ENCODE assay signal across 25 cellular contexts in genomic region chr2:187075106-187076070, GRCh38.
A peak's percentile ranks its signal among the peaks of the same experiment; 100 is the strongest.
DNase-seq lines count a peak whose midpoint lies in the region; ATAC-seq, FAIRE-seq and TF ChIP-seq lines count a peak whose summit lies in the region.
"Had no signal": no experiment of that assay in that cellular context is flagged by ENCODE, and none has a peak within 500 bp of the region (broad histone marks: within the 10 kb centered on the region; RNA-seq: fewer than 3 reads in every experiment).

No MANE protein-coding gene starts in this region.

- no TSS peak for BruUV-seq in K562 (replicated peaks; lab: Mats Ljungman, UMichigan)

- no peak overlapping the region for H2AFZ ChIP-seq in K562 (ENCODE audit: low read depth, low read length)

- no peaks in the 10 kb centered on the region for H3K36me3 Mint-ChIP-seq in HFFc6 (ENCODE audit: low read depth)
- H3K36me3 Mint-ChIP-seq: activated naive CD4-positive, alpha-beta T cell treated with anti-CD3 and anti-CD28 coated beads, Interleukin-2, amount 50 U/mL, for 72 hours; naive thymus-derived CD8-positive, alpha-beta T cell had no signal

- no peaks in the 10 kb centered on the region for H3K4me1 Mint-ChIP-seq in HFFc6 (ENCODE audit: low read depth)
- H3K4me1 Mint-ChIP-seq: B cell; naive thymus-derived CD8-positive, alpha-beta T cell had no signal

- H3K27me3 ChIP-seq in K562 (ENCODE audit: control insufficient read depth in 2 of 2, insufficient read depth in 2 of 2, low read length in 2 of 2) (no peaks in the 10 kb centered on the region), right cardiac atrium (ENCODE audit: control insufficient read depth, insufficient read depth) (no peaks in the 10 kb centered on the region), transverse colon (no peaks in the 10 kb centered on the region)
- H3K27me3 ChIP-seq: MG63 had no signal

- POLR2A ChIA-PET in K562 (lab: Yijun Ruan, JAX): interaction anchor here (0.6 kb wide), 1 partner anchor 12 kb away, joined by 3 read pairs; no protein-coding TSS in a partner anchor

- H3K9me3 Mint-ChIP-seq in HFFc6: no peaks in the 10 kb centered on the region
- H3K9me3 Mint-ChIP-seq: activated T-cell treated with anti-CD3 and anti-CD28 coated beads, Interleukin-2, amount 50 U/mL, for 4 hours had no signal

- H3K27me3 Mint-ChIP-seq in HFFc6 (ENCODE audit: insufficient read depth): no peaks in the 10 kb centered on the region; the same call in 1 of the 2 replicates
- H3K27me3 Mint-ChIP-seq: B cell; naive thymus-derived CD8-positive, alpha-beta T cell had no signal

- H3K27ac ChIP-seq in K562 (ENCODE audit: extremely low read depth, low read depth, low read length) (no peak overlapping the region), right cardiac atrium (ENCODE audit: low read length) (no peak overlapping the region), transverse colon (peak overlapping the region in 2 of 4 donors; percentile 45 to 52)
- H3K27ac ChIP-seq: skin epidermis, VCaP had no signal

- H3K27ac Mint-ChIP-seq in HFFc6: no peak overlapping the region
- H3K27ac Mint-ChIP-seq: activated naive CD4-positive, alpha-beta T cell treated with anti-CD3 and anti-CD28 coated beads, Interleukin-2, amount 50 U/mL, for 72 hours; B cell; naive thymus-derived CD8-positive, alpha-beta T cell had no signal

- H3K79me2 ChIP-seq in K562 (ENCODE audit: control insufficient read depth, insufficient read depth, low read length): no peaks in the 10 kb centered on the region

- 37% methylated on average over 8 of the region's 8 CpGs for WGBS in K562 (ENCODE audit: insufficient coverage, low coverage, missing lambda C conversion rate)
- 79% methylated on average over 8 of the region's 8 CpGs for WGBS in right cardiac atrium
- WGBS in transverse colon (ENCODE audit: low coverage in 1 of 2), 2 donors: 55 to 60% methylated on average over 6 to 8 of the region's 8 CpGs

- FAIRE-seq in K562 (lab: Jason Lieb, UNC): no peak
- FAIRE-seq: G401.6, GM12878, HTR-8/SVneo had no signal

- H3K4me3 Mint-ChIP-seq in HFFc6: no peak overlapping the region
- H3K4me3 Mint-ChIP-seq: activated T-cell treated with anti-CD3 and anti-CD28 coated beads, Interleukin-2, amount 50 U/mL, for 4 hours; B cell; naive thymus-derived CD8-positive, alpha-beta T cell had no signal

- no peak overlapping the region for H3K4me2 ChIP-seq in K562 (ENCODE audit: insufficient read depth, low read length)

- TF ChIP-seq CTCF in K562 (IDR thresholded peaks at IDR 0.05 in 2 of 3, conservative IDR thresholded peaks at IDR 0.05 in 1 of 3; ENCODE audit: insufficient read depth in 2 of 3, low read depth in 1 of 3, low read length in 3 of 3): no peak
- no peak for TF ChIP-seq CTCF in transverse colon (IDR thresholded peaks at IDR 0.05)
- no peak for TF ChIP-seq CTCF in HFFc6 (IDR thresholded peaks at IDR 0.05)
- no peak for TF ChIP-seq CTCF in GM13977 (IDR thresholded peaks at IDR 0.05; ENCODE audit: extremely low read depth, insufficient read depth, missing control alignments)

- H3K4me3 ChIP-seq in K562: no peak overlapping the region
- H3K4me3 ChIP-seq in right cardiac atrium (ENCODE audit: low read length): no peak overlapping the region
- peak overlapping the region in 1 of 4 donors; percentile 29 for H3K4me3 ChIP-seq in transverse colon
- H3K4me3 ChIP-seq: GM12878, lung, MG63, skin epidermis had no signal

- TF ChIP-seq EP300 in K562 (IDR thresholded peaks at IDR 0.05; ENCODE audit: low read length) (no peak), transverse colon (IDR thresholded peaks at IDR 0.05; ENCODE audit: low read depth) (no peak)

- no peaks in the 10 kb centered on the region for H3K9me1 ChIP-seq in K562 (ENCODE audit: control insufficient read depth, insufficient read depth, low read length)

- DNase-seq in LHCN-M2 (ENCODE audit: low read depth) (peak; percentile 32), K562 (ENCODE audit: extremely low read depth in 1 of 4, low spot score in 3 of 4) (peak in 1 of 4 experiments; percentile 6), right cardiac atrium (no peak), transverse colon (peak; percentile 36), HFFc6 (no peak), GM13977 (ENCODE audit: low spot score) (no peak)
- no peak for DNase-seq in activated naive CD4-positive, alpha-beta T cell treated with anti-CD3 and anti-CD28 coated beads, Interleukin-2, amount 50 U/mL, for 16 hours
- DNase-seq: activated CD4-positive, alpha-beta T cell treated with anti-CD3 and anti-CD28 coated beads, Interleukin-2, amount 50 U/mL, for 48 hours; activated T-cell treated with anti-CD3 and anti-CD28 coated beads, Interleukin-2, amount 50 U/mL, for 4 hours; dermis blood vessel endothelial cell; glutamatergic neuron; MG63; naive thymus-derived CD8-positive, alpha-beta T cell; NCI-H187; NCI-H446; SHP77; stimulated activated CD4-positive, alpha-beta T cell treated with anti-CD3 and anti-CD28 coated beads, Interleukin-4, amount 100 ng/mL, for 4 hours had no signal

- H3K36me3 ChIP-seq in K562 (ENCODE audit: control insufficient read depth, insufficient read depth, low read length) (no peaks in the 10 kb centered on the region), transverse colon (no peaks in the 10 kb centered on the region)
- H3K36me3 ChIP-seq: MG63 had no signal

- TF ChIP-seq RAD21 in K562 (CRISPR knock-in tag; conservative IDR thresholded peaks at IDR 0.05 in 1 of 2, IDR thresholded peaks at IDR 0.05 in 1 of 2): no peak

- CTCF ChIA-PET in K562 (lab: Yijun Ruan, JAX; ENCODE audit: low intra/inter-chr PET ratio): no interaction called here

- peak; percentile 85 for ATAC-seq in K562
- peak; percentile 31 to 59 for ATAC-seq in right cardiac atrium
- ATAC-seq: activated naive CD4-positive, alpha-beta T cell treated with anti-CD3 and anti-CD28 coated beads, Interleukin-2, amount 50 U/mL, for 72 hours; activated T-cell treated with anti-CD3 and anti-CD28 coated beads, Interleukin-2, amount 50 U/mL, for 4 hours; GM12878; naive thymus-derived CD8-positive, alpha-beta T cell had no signal

- H4K20me1 ChIP-seq in K562 (replicated peaks; ENCODE audit: control insufficient read depth, insufficient read depth, low read length): no peaks in the 10 kb centered on the region

- in situ Hi-C loops in K562 (cut with MboI): no loop called here
- in situ Hi-C loops in transverse colon (cut with MboI; ENCODE audit: low pct_ligation_motif_present in 1 of 4, low pct_unique_long_range_greater_than_20kb in 1 of 4, low sequenced_read_pairs in 3 of 4): no loop called here
- in situ Hi-C loops in GM13977 (cut with MboI; ENCODE audit: low pct_unique_long_range_greater_than_20kb, low sequenced_read_pairs, unreplicated experiment): no loop called here

- intact Hi-C loops in K562 (cut with micrococcal nuclease): no loop called here
- intact Hi-C loops in right cardiac atrium (cut with DNase I): no loop called here
- intact Hi-C loops in transverse colon (cut with DNase I; ENCODE audit: low total_unique reads): no loop called here

- H3K9me3 ChIP-seq in K562 (replicated peaks; ENCODE audit: control insufficient read depth, insufficient read depth, low read depth, low read length) (no peaks in the 10 kb centered on the region), right cardiac atrium (ENCODE audit: control insufficient read depth, low read length) (no peaks in the 10 kb centered on the region), transverse colon (no peaks in the 10 kb centered on the region)
- H3K9me3 ChIP-seq: MG63 had no signal

- TF ChIP-seq POLR2A in K562 (conservative IDR thresholded peaks at IDR 0.05): no peak
- no peak for TF ChIP-seq POLR2A in transverse colon (IDR thresholded peaks at IDR 0.05)

- H3K9ac ChIP-seq in K562 (ENCODE audit: insufficient read depth in 1 of 2, low read depth in 2 of 2, low read length in 2 of 2): no peak overlapping the region

- H3K4me1 ChIP-seq in K562 (replicated peaks in 1 of 2; ENCODE audit: control insufficient read depth in 2 of 2, insufficient read depth in 2 of 2, low read length in 2 of 2) (no peaks in the 10 kb centered on the region; a peak in 1 of 5 replicates), right cardiac atrium (ENCODE audit: control insufficient read depth, insufficient read depth, low read length) (no peaks in the 10 kb centered on the region), transverse colon (peaks cover 0 to 6% (median 0%) of the 10 kb centered on the region in 4 donors)

TF ChIP-seq in K562, 482 proteins besides CTCF, POLR2A, EP300 and RAD21:
- TF ChIP-seq PTBP1 (IDR thresholded peaks at IDR 0.05; ENCODE audit: low read depth, low read length): no peak
- TF ChIP-seq ZNF175 (CRISPR knock-in tag; IDR thresholded peaks at IDR 0.05; ENCODE audit: low read depth): no peak
- TF ChIP-seq SRSF7 (optimal IDR thresholded peaks at IDR 0.05; ENCODE audit: low read depth, low read length): no peak
- TF ChIP-seq ATF7 (IDR thresholded peaks at IDR 0.05): 0 out of 2 replicates have a peak, but pooled peaks have one; percentile 37
- TF ChIP-seq MYC (IDR thresholded peaks at IDR 0.05; ENCODE audit: low read depth, low read length): peak; percentile 34; the same call in 1 of the 2 replicates
- TF ChIP-seq MYC (CRISPR knock-in tag; IDR thresholded peaks at IDR 0.05; ENCODE audit: borderline replicate concordance, low read depth): no peak
- no peak for TF ChIP-seq MYBL2 (IDR thresholded peaks at IDR 0.05; ENCODE audit: low read depth)
- TF ChIP-seq MYBL2 (CRISPR knock-in tag; IDR thresholded peaks at IDR 0.05; ENCODE audit: borderline replicate concordance): no peak
- TF ChIP-seq ATF3 (IDR thresholded peaks at IDR 0.05): peak; percentile 72
- TF ChIP-seq ATF3 (CRISPR knock-in tag; conservative IDR thresholded peaks at IDR 0.05): no peak
- TF ChIP-seq CEBPG (CRISPR knock-in tag; IDR thresholded peaks at IDR 0.05): no peak
- peak; percentile 42 to 72; a peak in 2 of 4 replicates for TF ChIP-seq CEBPG (tag; conservative IDR thresholded peaks at IDR 0.05 in 1 of 2, IDR thresholded peaks at IDR 0.05 in 1 of 2)
- TF ChIP-seq CEBPB (tag; IDR thresholded peaks at IDR 0.05): peak; percentile 76
- TF ChIP-seq ZFP36 (IDR thresholded peaks at IDR 0.05; ENCODE audit: low read depth, low read length, partially characterized antibody): no peak

Comparison
In these comparisons a context has a peak if more than half of its experiments do, and no peak if none do; other contexts are left out.
1. DNase-seq: peak in LHCN-M2 (single experiment) and transverse colon (single experiment); none in right cardiac atrium (0 of 3), HFFc6 (single experiment), GM13977 (single experiment) and activated naive CD4-positive, alpha-beta T cell treated with anti-CD3 and anti-CD28 coated beads, Interleukin-2, amount 50 U/mL, for 16 hours (single experiment).